Comparison of ENCODE assay signal across 15 cellular contexts in genomic region chr10:110973400-110973799, GRCh38.
"Had no signal": no experiment of that assay in that cellular context is flagged by ENCODE, and none has a peak within 500 bp of the region (broad histone marks: within the 10 kb centered on the region; RNA-seq: fewer than 3 reads in every experiment).

No MANE protein-coding gene starts in this region.

- ATAC-seq: activated naive CD4-positive, alpha-beta T cell treated with anti-CD3 and anti-CD28 coated beads, Interleukin-2, amount 50 U/mL, for 72 hours; heart left ventricle; stimulated activated naive CD8-positive, alpha-beta T cell treated with anti-CD3 and anti-CD28 coated beads, Interleukin-15, amount 100 ng/mL, for 72 hours had no signal

- DNase-seq: activated CD4-positive, alpha-beta T cell treated with anti-CD3 and anti-CD28 coated beads, Interleukin-2, amount 50 U/mL, for 4 hours; activated CD4-positive, CD25-positive, alpha-beta regulatory T cell treated with anti-CD3 and anti-CD28 coated beads, Interleukin-2, amount 50 U/mL, for 72 hours; activated T-cell treated with anti-CD3 and anti-CD28 coated beads, Interleukin-2, amount 50 U/mL, for 1 hour; amniotic stem cell; dorsolateral prefrontal cortex; esophagus squamous epithelium; foreskin fibroblast; heart left ventricle; left ventricle myocardium inferior; mesendoderm; stimulated activated CD4-positive, alpha-beta T cell treated with anti-CD3 and anti-CD28 coated beads, Interleukin-4, amount 100 ng/mL, for 1 hour; stimulated activated CD8-positive, alpha-beta memory T cell treated with anti-CD3 and anti-CD28 coated beads, Interleukin-4, amount 100 ng/mL, for 48 hours; stimulated activated naive CD8-positive, alpha-beta T cell treated with anti-CD3 and anti-CD28 coated beads, Interleukin-15, amount 100 ng/mL, for 72 hours; testis had no signal

- H3K36me3 ChIP-seq: esophagus squamous epithelium, heart left ventricle, left ventricle myocardium inferior had no signal

- H3K27me3 ChIP-seq: dorsolateral prefrontal cortex, esophagus squamous epithelium, heart left ventricle, testis had no signal

- H3K9me3 ChIP-seq: esophagus squamous epithelium, left ventricle myocardium inferior, testis had no signal

- H3K27ac ChIP-seq: dorsolateral prefrontal cortex, esophagus squamous epithelium, heart left ventricle, left ventricle myocardium inferior, testis had no signal

- H3K4me3 ChIP-seq: dorsolateral prefrontal cortex, esophagus squamous epithelium, heart left ventricle, left ventricle myocardium inferior, testis had no signal
